8 cellular contexts compared by ENCODE assay signal in genomic region chr4:1720163-1720983, GRCh38. TPM values are rescaled to one million over a fixed set of nuclear protein-coding genes. Genes with fewer than 3 reads are reported as not detected.
DNase-seq lines count a peak whose midpoint lies in the region; ATAC-seq and TF ChIP-seq lines count a peak whose summit lies in the region.

No MANE protein-coding gene starts in this region.

- TF ChIP-seq CTCF in ascending aorta (IDR thresholded peaks at IDR 0.05) (no peak), hepatocyte (IDR thresholded peaks at IDR 0.05; ENCODE audit: poor library complexity) (no peak)

- peaks cover 61% of the 10 kb centered on the region for H3K79me2 ChIP-seq in hepatocyte

- H4K20me1 ChIP-seq in hepatocyte (ENCODE audit: insufficient read depth, poor library complexity, severe bottlenecking): no peaks in the 10 kb centered on the region

- H3K4me1 ChIP-seq in ascending aorta (peaks cover 12 to 18% of the 10 kb centered on the region in 2 donors), hepatocyte (ENCODE audit: insufficient read depth) (peaks cover 14% of the 10 kb centered on the region)

- H3K9me2 ChIP-seq in hepatocyte (replicated peaks; ENCODE audit: insufficient read depth): no peaks in the 10 kb centered on the region

- H2AFZ ChIP-seq in hepatocyte: peak overlapping the region; percentile 88

- whole genome bisulfite sequencing in hepatocyte (ENCODE audit: low lambda C conversion rate, missing lambda C conversion rate): 6% methylated on average over 49 of the region's 79 CpGs

- ATAC-seq in HG02623 (IDR thresholded peaks at IDR 0.05; ENCODE audit: unreplicated experiment): peak; percentile 3

- DNase-seq in NOMO-1 (lab: John Stamatoyannopoulos, UW; ENCODE audit: unreplicated experiment in 2 of 2): peak; percentile 26 to 36
- no peak for DNase-seq in NOMO-1 treated with dmso at 0.1 percent for 144 hours (lab: John Stamatoyannopoulos, UW; ENCODE audit: unreplicated experiment)
- DNase-seq in ascending aorta (ENCODE audit: low spot score in 2 of 2): peak in 1 of 2 donors; percentile 72
- DNase-seq in hepatocyte (ENCODE audit: low spot score): peak; percentile 77
- DNase-seq in retina: peak; percentile 81
- no peak for DNase-seq in SK-N-DZ (ENCODE audit: low spot score)

- H3K27me3 ChIP-seq in ascending aorta (no peaks in the 10 kb centered on the region), hepatocyte (no peaks in the 10 kb centered on the region)

- H3K9me3 ChIP-seq in ascending aorta (no peaks in the 10 kb centered on the region), hepatocyte (ENCODE audit: low read depth) (no peaks in the 10 kb centered on the region)

- H3K4me3 ChIP-seq in ascending aorta: peak overlapping the region; percentile 81 to 87
- peak overlapping the region; percentile 91 for H3K4me3 ChIP-seq in hepatocyte

- H3K36me3 ChIP-seq in ascending aorta: peaks cover 10 to 24% of the 10 kb centered on the region in 2 donors
- H3K36me3 ChIP-seq in hepatocyte (replicated peaks; ENCODE audit: insufficient read depth, low read depth): no peaks in the 10 kb centered on the region

- intact Hi-C loops in ascending aorta (cut with DNase I): loop anchor here (2.0 to 10.0 kb wide), 4 partner anchors 36 to 694 kb away; partner anchors contain the start of genes CFAP99, FAM53A, NSD2 and UVSSA

- peak overlapping the region; percentile 97 for H3K4me2 ChIP-seq in hepatocyte

- H3K27ac ChIP-seq in ascending aorta (peak overlapping the region; percentile 87 to 90), hepatocyte (peak overlapping the region; percentile 90)

TF ChIP-seq in PFSK-1, 5 proteins besides CTCF, POLR2A, EP300 and RAD21:
- TF ChIP-seq REST (IDR thresholded peaks at IDR 0.05; ENCODE audit: insufficient read depth in 1 of 2, low read depth in 2 of 2, low read length in 2 of 2) (no peak), TAF1 (IDR thresholded peaks at IDR 0.05; ENCODE audit: borderline replicate concordance, insufficient read depth, low read length) (no peak), POLR2AphosphoS5 (IDR thresholded peaks at IDR 0.05; ENCODE audit: low read depth, low read length) (0 out of 2 replicates have a peak, but pooled peaks have one; percentile 5)

RNA-seq across cellular contexts. Expression of gene TMEM129, which starts 0.8 kb away (rescaled TPM):
- polyA plus RNA-seq in PFSK-1 (2012; ENCODE audit: insufficient read length, low read depth): 32.5 TPM
- total RNA-seq in ascending aorta (192 TPM), hepatocyte (36.1 and 40.8 TPM in 2 replicates)
- 57.8 and 59.4 TPM in 2 replicates for polyA plus RNA-seq in hepatocyte
- 77.3 and 81.6 TPM in 2 replicates for polyA plus RNA-seq in SK-N-DZ (2014; cell fraction: cytosol; rRNA removed)
- 124 and 144 TPM in 2 replicates for polyA plus RNA-seq in SK-N-DZ (2014; cell fraction: nucleus; rRNA removed)

RNA-seq across cellular contexts. Expression of gene TACC3, which starts 0.9 kb away (rescaled TPM):
- 72.0 TPM for polyA plus RNA-seq in PFSK-1 (2012; ENCODE audit: insufficient read length, low read depth)
- total RNA-seq in ascending aorta (2.7 TPM), hepatocyte (9.3 and 10.5 TPM in 2 replicates)
- 14.8 and 16.7 TPM in 2 replicates for polyA plus RNA-seq in hepatocyte
- 28.0 and 30.2 TPM in 2 replicates for polyA plus RNA-seq in SK-N-DZ (2014; cell fraction: cytosol; rRNA removed)
- 90.5 and 232 TPM in 2 replicates for polyA plus RNA-seq in SK-N-DZ (2014; cell fraction: nucleus; rRNA removed)

RNA-seq across cellular contexts. Expression of gene SLBP, which starts 8.3 kb away (rescaled TPM):
- polyA plus RNA-seq in PFSK-1 (2012; ENCODE audit: insufficient read length, low read depth): 70.9 TPM
- total RNA-seq in ascending aorta (218 TPM), hepatocyte (48.2 and 82.5 TPM in 2 replicates)
- polyA plus RNA-seq in hepatocyte: 81.8 and 84.0 TPM in 2 replicates
- polyA plus RNA-seq in SK-N-DZ (2014; cell fraction: cytosol; rRNA removed): 169 and 184 TPM in 2 replicates
- polyA plus RNA-seq in SK-N-DZ (2014; cell fraction: nucleus; rRNA removed): 100 and 125 TPM in 2 replicates

RNA-seq across cellular contexts. Expression of gene FAM53A, which starts 36.3 kb away (rescaled TPM):
- 1.3 TPM for polyA plus RNA-seq in PFSK-1 (2012; ENCODE audit: insufficient read length, low read depth)
- total RNA-seq in ascending aorta (not detected), hepatocyte (4.7 and 5.2 TPM in 2 replicates)
- polyA plus RNA-seq in hepatocyte: 6.8 and 10.8 TPM in 2 replicates
- 2.1 and 2.6 TPM in 2 replicates for polyA plus RNA-seq in SK-N-DZ (2014; cell fraction: cytosol; rRNA removed)
- 7.5 and 10.8 TPM in 2 replicates for polyA plus RNA-seq in SK-N-DZ (2014; cell fraction: nucleus; rRNA removed)

Comparison
In these comparisons a context has a peak if more than half of its experiments do, and no peak if none do; other contexts are left out.
1. DNase-seq: peak in NOMO-1 (2 of 2), hepatocyte (single experiment) and retina (single experiment); none in NOMO-1 treated with dmso at 0.1 percent for 144 hours (single experiment) and SK-N-DZ (single experiment).